In genomic region chr20:35601021-35601973, GRCh38 we compare ENCODE assay signal across 8 cellular contexts. TPM values are rescaled to one million over a fixed set of nuclear protein-coding genes. Genes with fewer than 3 reads are reported as not detected.
DNase-seq lines count a peak whose midpoint lies in the region; ATAC-seq, FAIRE-seq and TF ChIP-seq lines count a peak whose summit lies in the region.

No MANE protein-coding gene starts in this region.

- peak; percentile 97 for FAIRE-seq in GM12891 (lab: Jason Lieb, UNC)

- DNase-seq in GM12891 (ENCODE audit: insufficient read length, low spot score), result peak; percentile 82
- peak; percentile 58 for DNase-seq in NCI-H146 treated with DMSO at 0.1 percent for 48 hours (lab: John Stamatoyannopoulos, UW; ENCODE audit: unreplicated experiment)
- DNase-seq in activated CD4-positive, alpha-beta T cell treated with anti-CD3 and anti-CD28 coated beads for 1 hour, result peak; percentile 71
- DNase-seq in cerebellum (ENCODE audit: low spot score), result peak; percentile 61
- peak; percentile 70 for DNase-seq in left lobe of liver (ENCODE audit: low spot score)
- DNase-seq in stimulated activated CD4-positive, alpha-beta T cell treated with anti-CD3 and anti-CD28 coated beads, Interleukin-1b, Interleukin-23, amount 100 ng/mL, for 48 hours, result peak; percentile 79

- TF ChIP-seq POLR2A in GM12891 (IDR thresholded peaks at IDR 0.05; ENCODE audit: low read depth, low read length), result no peak

- peak; percentile 93 for ATAC-seq in left lobe of liver
- no peak for ATAC-seq in GM19328 (IDR thresholded peaks at IDR 0.05; ENCODE audit: unreplicated experiment)
- ATAC-seq in HG03439 (IDR thresholded peaks at IDR 0.05; ENCODE audit: unreplicated experiment), result no peak

TF ChIP-seq in GM12891, 5 proteins besides CTCF, POLR2A, EP300 and RAD21:
- TF ChIP-seq POLR2AphosphoS5 (IDR thresholded peaks at IDR 0.05; ENCODE audit: low read depth, low read length) (no peak), PAX5 (IDR thresholded peaks at IDR 0.05; ENCODE audit: insufficient read depth, low read length, severe bottlenecking) (no peak), TAF1 (IDR thresholded peaks at IDR 0.05; ENCODE audit: low read depth, low read length) (no peak)

RNA-seq across cellular contexts. Expression of gene SPAG4, which starts 14.3 kb away (rescaled TPM):
- 7.5 TPM for polyA plus RNA-seq in GM12891 (2012; ENCODE audit: low read depth, missing spikeins)
- total RNA-seq in cerebellum (0.64 TPM), left lobe of liver (4.7 TPM)

RNA-seq across cellular contexts. Expression of gene ERGIC3, which starts 59.4 kb away (rescaled TPM):
- polyA plus RNA-seq in GM12891 (2012; ENCODE audit: low read depth, missing spikeins), result 176 TPM
- total RNA-seq in cerebellum (136 TPM), left lobe of liver (107 TPM)
